7 cellular contexts compared by ENCODE assay signal in the genomic region with DNA sequence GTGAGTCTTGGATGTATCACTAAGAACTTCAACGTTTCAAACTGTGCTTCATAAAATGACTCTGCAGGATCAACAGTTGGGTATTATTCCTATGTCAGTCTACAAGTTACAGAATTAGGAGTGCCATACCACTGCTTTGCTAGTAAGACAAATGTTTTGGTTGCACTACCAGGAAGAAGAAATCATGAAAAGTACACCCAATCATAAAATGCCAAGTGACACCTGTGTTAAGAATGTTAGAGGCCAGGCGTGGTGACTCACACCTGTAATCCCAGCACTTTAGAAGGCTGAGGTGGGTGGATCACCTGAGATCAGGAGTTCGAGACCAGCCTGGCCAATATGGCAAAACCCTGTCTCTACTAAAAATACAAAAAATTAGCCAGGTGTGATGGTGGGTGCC.
DNase-seq lines count a peak whose midpoint lies in the region; ATAC-seq and TF ChIP-seq lines count a peak whose summit lies in the region.
"Not testable (repeated sequence)": the region's sequence is repeated elsewhere in the genome, so short reads cannot be mapped to it uniquely, and the experiment has no call there.

No MANE protein-coding gene starts in this region.

- H4K20me1 ChIP-seq in PC-3 (ENCODE audit: low read length); mammary epithelial cell (ENCODE audit: insufficient read depth, low read length): not testable (repeated sequence)

- not testable (repeated sequence) for H3K27me3 ChIP-seq in PC-3 (ENCODE audit: low read length); mammary epithelial cell (ENCODE audit: insufficient read depth, low read length); transverse colon

- H2AFZ ChIP-seq in PC-3 (ENCODE audit: low read length); mammary epithelial cell (ENCODE audit: low read depth, low read length): not testable (repeated sequence)

- TF ChIP-seq EP300 in transverse colon (IDR thresholded peaks at IDR 0.05; ENCODE audit: low read depth) = not testable (repeated sequence)

- intact Hi-C loops in PC-3 (cut with micrococcal nuclease); left colon (cut with DNase I, micrococcal nuclease); transverse colon (cut with DNase I; ENCODE audit: low total_unique reads): not testable (repeated sequence)
- intact Hi-C loops in mammary epithelial cell (cut with micrococcal nuclease) = loop anchor here (10.0 kb wide), 1 partner anchor 163 kb away; no protein-coding TSS in a partner anchor

- H3K27ac ChIP-seq in PC-3 (ENCODE audit: low read length); mammary epithelial cell (ENCODE audit: insufficient read depth, low read depth, low read length); transverse colon: not testable (repeated sequence)

- dilution Hi-C loops in mammary epithelial cell (cut with HindIII; ENCODE audit: low sequenced_read_pairs) = not testable (repeated sequence)

- ATAC-seq in PC-3 = not testable (repeated sequence)
- peak; percentile 75 for ATAC-seq in esophagus mucosa
- ATAC-seq in left colon = peak; percentile 74

- TF ChIP-seq CTCF in PC-3 (conservative IDR thresholded peaks at IDR 0.05; ENCODE audit: low read depth, low read length); mammary epithelial cell (conservative IDR thresholded peaks at IDR 0.05 in 1 of 2, IDR thresholded peaks at IDR 0.05 in 1 of 2; ENCODE audit: extremely low read depth in 1 of 2, insufficient read depth in 1 of 2, low read depth in 1 of 2, low read length in 2 of 2); transverse colon (IDR thresholded peaks at IDR 0.05): not testable (repeated sequence)

- H3K79me2 ChIP-seq in PC-3 (ENCODE audit: low read length); mammary epithelial cell (ENCODE audit: insufficient read depth, low read length): not testable (repeated sequence)

- H3K4me2 ChIP-seq in PC-3 (ENCODE audit: low read length); mammary epithelial cell (ENCODE audit: insufficient read depth, low read depth, low read length): not testable (repeated sequence)

- H3F3A ChIP-seq in PC-3 (ENCODE audit: low read length, unreplicated experiment) = not testable (repeated sequence)

- H3K4me1 ChIP-seq in PC-3 (ENCODE audit: insufficient read depth, low read length); mammary epithelial cell (ENCODE audit: insufficient read depth, low read length); transverse colon: not testable (repeated sequence)

- POLR2A ChIA-PET in PC-3 (lab: Charles Lee; ENCODE audit: unreplicated experiment) = not testable (repeated sequence)

- not testable (repeated sequence) for H3K9ac ChIP-seq in PC-3 (ENCODE audit: low read length); mammary epithelial cell (ENCODE audit: insufficient read depth, low read length)

- H3K4me3 ChIP-seq in PC-3 (ENCODE audit: low read length); mammary epithelial cell (replicated peaks in 1 of 3; ENCODE audit: insufficient read depth in 1 of 3, low read depth in 2 of 3, low read length in 3 of 3); transverse colon: not testable (repeated sequence)

- BruUV-seq in PC-3 (replicated peaks; lab: Mats Ljungman, UMichigan); mammary epithelial cell (replicated peaks; lab: Mats Ljungman, UMichigan): not testable (repeated sequence)

- TF ChIP-seq POLR2A in transverse colon (IDR thresholded peaks at IDR 0.05) = not testable (repeated sequence)

- DNase-seq in DMS53 (lab: John Stamatoyannopoulos, UW) (peak; percentile 7), HT1080 (ENCODE audit: low read depth) (peak; percentile 8), PC-3 (peak; percentile 23), mammary epithelial cell (peak; percentile 5), transverse colon (peak; percentile 10)
- DNase-seq in left colon = not testable (repeated sequence)

- WGBS in mammary epithelial cell (ENCODE audit: low coverage, missing lambda C conversion rate) = 89% methylated on average over 3 of the region's 3 CpGs
- WGBS in transverse colon (ENCODE audit: low coverage in 1 of 2), 2 donors = 33 to 71% methylated on average over 1 to 3 of the region's 3 CpGs

- H3K36me3 ChIP-seq in PC-3 (ENCODE audit: low read depth, low read length); mammary epithelial cell (ENCODE audit: insufficient read depth, low read length); transverse colon: not testable (repeated sequence)

- not testable (repeated sequence) for H3K9me2 ChIP-seq in PC-3 (replicated peaks; ENCODE audit: low read length)

- CTCF ChIA-PET in PC-3 (lab: Charles Lee); mammary epithelial cell (lab: Charles Lee; ENCODE audit: low non-redundant PET): not testable (repeated sequence)

- not testable (repeated sequence) for H3K9me3 ChIP-seq in PC-3 (ENCODE audit: low read length); mammary epithelial cell (replicated peaks; ENCODE audit: insufficient read depth, low read length); transverse colon

- in situ Hi-C loops in mammary epithelial cell (cut with MboI; ENCODE audit: low sequenced_read_pairs in 2 of 2); transverse colon (cut with MboI; ENCODE audit: low pct_ligation_motif_present in 1 of 4, low pct_unique_long_range_greater_than_20kb in 1 of 4, low sequenced_read_pairs in 3 of 4): not testable (repeated sequence)
